ENCODE assay signal across 29 cellular contexts in genomic region chr1:110856410-110856809, GRCh38. TPM values are rescaled to one million over a fixed set of nuclear protein-coding genes. Genes with fewer than 3 reads are reported as not detected.
"Had no signal": no experiment of that assay in that cellular context is flagged by ENCODE, and none has a peak within 500 bp of the region (broad histone marks: within the 10 kb centered on the region; RNA-seq: fewer than 3 reads in every experiment).

No MANE protein-coding gene starts in this region.

- H3K9me3 ChIP-seq: ascending aorta, breast epithelium, colonic mucosa, gastrocnemius medialis had no signal

- H3K27ac ChIP-seq: ascending aorta, breast epithelium, cardiac muscle cell, colonic mucosa, esophagus muscularis mucosa, foreskin keratinocyte, gastrocnemius medialis, WERI-Rb-1 had no signal

- DNase-seq: activated B cell treated with CpG ODN at 0.5 μM for 24 hours; activated CD4-positive, alpha-beta T cell treated with anti-CD3 and anti-CD28 coated beads for 48 hours; activated CD4-positive, alpha-beta T cell treated with anti-CD3 and anti-CD28 coated beads, Interleukin-2, amount 50 U/mL, for 1 hour; activated CD4-positive, alpha-beta T cell treated with anti-CD3 and anti-CD28 coated beads, Interleukin-2, amount 50 U/mL, for 48 hours; activated CD8-positive, alpha-beta memory T cell treated with anti-CD3 and anti-CD28 coated beads for 24 hours; activated CD8-positive, alpha-beta T cell treated with anti-CD3 and anti-CD28 coated beads for 36 hours; activated effector memory CD4-positive, alpha-beta T cell treated with Interleukin-2 at 50 U/mL for 16 hours; activated gamma-delta T cell treated with Interleukin-2 at 50 U/mL for 16 hours; activated naive CD4-positive, alpha-beta T cell treated with anti-CD3 and anti-CD28 coated beads, Interleukin-2, amount 50 U/mL, for 16 hours; activated naive CD4-positive, alpha-beta T cell treated with Interleukin-2 at 50 U/mL for 16 hours; activated T-cell treated with anti-CD3 and anti-CD28 coated beads, Interleukin-2, amount 50 U/mL, for 4 hours; central memory CD4-positive, alpha-beta T cell; cerebellar nuclear complex; colonic mucosa; effector CD8-positive, alpha-beta T cell; foreskin keratinocyte; gastrocnemius medialis; T-helper 1 cell; T-helper 17 cell; T1000; WERI-Rb-1 had no signal

- H3K4me1 ChIP-seq: ascending aorta, breast epithelium, colonic mucosa, esophagus muscularis mucosa, foreskin keratinocyte, gastrocnemius medialis had no signal

- ATAC-seq: activated CD4-positive, CD25-positive, alpha-beta regulatory T cell treated with anti-CD3 and anti-CD28 coated beads, Interleukin-2, amount 50 U/mL, for 24 hours; activated CD8-positive, alpha-beta T cell treated with anti-CD3 and anti-CD28 coated beads for 36 hours; activated T-cell treated with anti-CD3 and anti-CD28 coated beads, Interleukin-2, amount 50 U/mL, for 4 hours; activated T-helper 17 cell treated with anti-CD3 and anti-CD28 coated beads, Interleukin-2, amount 50 U/mL, for 72 hours; foreskin keratinocyte; gastrocnemius medialis; T-helper 17 cell had no signal

- H3K4me3 ChIP-seq: ascending aorta, breast epithelium, cardiac muscle cell, colonic mucosa, esophagus muscularis mucosa, gastrocnemius medialis had no signal

RNA-seq across cellular contexts. Expression of gene CD53, which starts 16.5 kb away (rescaled TPM):
- total RNA-seq: cardiac muscle cell, dermis microvascular lymphatic vessel endothelial cell, epithelial cell of proximal tubule, foreskin keratinocyte had no signal
- polyA plus RNA-seq: cardiac muscle cell, foreskin keratinocyte had no signal
